1 cellular context compared by ENCODE assay signal in the genomic region with DNA sequence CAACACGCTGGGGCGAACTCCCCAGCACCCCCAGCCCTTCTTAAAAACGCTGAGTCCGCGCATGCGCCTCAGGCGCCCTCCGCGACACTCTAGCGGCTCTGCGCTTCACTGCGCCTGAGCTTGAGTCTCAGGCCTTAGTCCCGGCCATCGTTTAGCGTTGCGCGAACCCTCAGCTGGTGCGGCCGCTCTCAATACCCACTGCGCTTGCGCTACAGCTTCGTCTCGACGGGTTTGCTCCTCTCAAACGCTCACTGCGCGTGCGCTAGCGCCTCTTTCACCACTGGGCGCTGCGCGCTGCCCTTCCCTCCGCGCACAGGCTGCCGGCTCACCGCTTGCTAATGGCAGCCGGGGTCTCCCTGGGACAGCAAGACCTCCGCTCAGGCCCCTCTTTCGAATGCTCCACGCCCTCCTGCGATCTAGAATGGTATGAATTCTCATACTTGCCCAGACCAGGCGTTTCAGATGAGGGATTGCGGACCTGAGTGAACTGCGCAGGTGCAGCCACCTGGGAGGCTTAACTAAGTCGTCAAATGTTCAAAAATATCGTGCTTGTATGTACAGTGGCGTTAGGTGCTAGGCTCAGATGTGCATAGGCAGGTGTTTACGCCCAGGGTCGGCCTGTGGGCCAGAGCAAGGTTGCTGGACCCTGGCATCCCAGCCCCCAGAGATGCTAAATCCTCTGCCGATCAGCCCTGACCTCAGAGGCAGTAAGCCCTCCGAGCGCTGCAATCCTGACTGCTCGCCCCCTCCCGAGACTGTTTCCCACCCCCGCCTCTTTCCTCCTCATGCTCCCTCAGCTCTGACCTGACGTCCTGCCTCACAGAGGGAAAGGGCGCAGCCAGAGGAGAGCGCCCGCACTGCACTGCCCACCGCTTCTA.
TF ChIP-seq lines count a peak whose summit lies in the region.

A gene with protein sequence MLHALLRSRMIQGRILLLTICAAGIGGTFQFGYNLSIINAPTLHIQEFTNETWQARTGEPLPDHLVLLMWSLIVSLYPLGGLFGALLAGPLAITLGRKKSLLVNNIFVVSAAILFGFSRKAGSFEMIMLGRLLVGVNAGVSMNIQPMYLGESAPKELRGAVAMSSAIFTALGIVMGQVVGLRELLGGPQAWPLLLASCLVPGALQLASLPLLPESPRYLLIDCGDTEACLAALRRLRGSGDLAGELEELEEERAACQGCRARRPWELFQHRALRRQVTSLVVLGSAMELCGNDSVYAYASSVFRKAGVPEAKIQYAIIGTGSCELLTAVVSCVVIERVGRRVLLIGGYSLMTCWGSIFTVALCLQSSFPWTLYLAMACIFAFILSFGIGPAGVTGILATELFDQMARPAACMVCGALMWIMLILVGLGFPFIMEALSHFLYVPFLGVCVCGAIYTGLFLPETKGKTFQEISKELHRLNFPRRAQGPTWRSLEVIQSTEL (plus strand): TSS at position 270 of the 878 bp plus-strand sequence. CDS start 125 bp downstream, at position 395.

TF ChIP-seq in K562, 482 proteins besides CTCF, POLR2A, EP300 and RAD21 (continued from another document):
- TF ChIP-seq, protein P1, sequence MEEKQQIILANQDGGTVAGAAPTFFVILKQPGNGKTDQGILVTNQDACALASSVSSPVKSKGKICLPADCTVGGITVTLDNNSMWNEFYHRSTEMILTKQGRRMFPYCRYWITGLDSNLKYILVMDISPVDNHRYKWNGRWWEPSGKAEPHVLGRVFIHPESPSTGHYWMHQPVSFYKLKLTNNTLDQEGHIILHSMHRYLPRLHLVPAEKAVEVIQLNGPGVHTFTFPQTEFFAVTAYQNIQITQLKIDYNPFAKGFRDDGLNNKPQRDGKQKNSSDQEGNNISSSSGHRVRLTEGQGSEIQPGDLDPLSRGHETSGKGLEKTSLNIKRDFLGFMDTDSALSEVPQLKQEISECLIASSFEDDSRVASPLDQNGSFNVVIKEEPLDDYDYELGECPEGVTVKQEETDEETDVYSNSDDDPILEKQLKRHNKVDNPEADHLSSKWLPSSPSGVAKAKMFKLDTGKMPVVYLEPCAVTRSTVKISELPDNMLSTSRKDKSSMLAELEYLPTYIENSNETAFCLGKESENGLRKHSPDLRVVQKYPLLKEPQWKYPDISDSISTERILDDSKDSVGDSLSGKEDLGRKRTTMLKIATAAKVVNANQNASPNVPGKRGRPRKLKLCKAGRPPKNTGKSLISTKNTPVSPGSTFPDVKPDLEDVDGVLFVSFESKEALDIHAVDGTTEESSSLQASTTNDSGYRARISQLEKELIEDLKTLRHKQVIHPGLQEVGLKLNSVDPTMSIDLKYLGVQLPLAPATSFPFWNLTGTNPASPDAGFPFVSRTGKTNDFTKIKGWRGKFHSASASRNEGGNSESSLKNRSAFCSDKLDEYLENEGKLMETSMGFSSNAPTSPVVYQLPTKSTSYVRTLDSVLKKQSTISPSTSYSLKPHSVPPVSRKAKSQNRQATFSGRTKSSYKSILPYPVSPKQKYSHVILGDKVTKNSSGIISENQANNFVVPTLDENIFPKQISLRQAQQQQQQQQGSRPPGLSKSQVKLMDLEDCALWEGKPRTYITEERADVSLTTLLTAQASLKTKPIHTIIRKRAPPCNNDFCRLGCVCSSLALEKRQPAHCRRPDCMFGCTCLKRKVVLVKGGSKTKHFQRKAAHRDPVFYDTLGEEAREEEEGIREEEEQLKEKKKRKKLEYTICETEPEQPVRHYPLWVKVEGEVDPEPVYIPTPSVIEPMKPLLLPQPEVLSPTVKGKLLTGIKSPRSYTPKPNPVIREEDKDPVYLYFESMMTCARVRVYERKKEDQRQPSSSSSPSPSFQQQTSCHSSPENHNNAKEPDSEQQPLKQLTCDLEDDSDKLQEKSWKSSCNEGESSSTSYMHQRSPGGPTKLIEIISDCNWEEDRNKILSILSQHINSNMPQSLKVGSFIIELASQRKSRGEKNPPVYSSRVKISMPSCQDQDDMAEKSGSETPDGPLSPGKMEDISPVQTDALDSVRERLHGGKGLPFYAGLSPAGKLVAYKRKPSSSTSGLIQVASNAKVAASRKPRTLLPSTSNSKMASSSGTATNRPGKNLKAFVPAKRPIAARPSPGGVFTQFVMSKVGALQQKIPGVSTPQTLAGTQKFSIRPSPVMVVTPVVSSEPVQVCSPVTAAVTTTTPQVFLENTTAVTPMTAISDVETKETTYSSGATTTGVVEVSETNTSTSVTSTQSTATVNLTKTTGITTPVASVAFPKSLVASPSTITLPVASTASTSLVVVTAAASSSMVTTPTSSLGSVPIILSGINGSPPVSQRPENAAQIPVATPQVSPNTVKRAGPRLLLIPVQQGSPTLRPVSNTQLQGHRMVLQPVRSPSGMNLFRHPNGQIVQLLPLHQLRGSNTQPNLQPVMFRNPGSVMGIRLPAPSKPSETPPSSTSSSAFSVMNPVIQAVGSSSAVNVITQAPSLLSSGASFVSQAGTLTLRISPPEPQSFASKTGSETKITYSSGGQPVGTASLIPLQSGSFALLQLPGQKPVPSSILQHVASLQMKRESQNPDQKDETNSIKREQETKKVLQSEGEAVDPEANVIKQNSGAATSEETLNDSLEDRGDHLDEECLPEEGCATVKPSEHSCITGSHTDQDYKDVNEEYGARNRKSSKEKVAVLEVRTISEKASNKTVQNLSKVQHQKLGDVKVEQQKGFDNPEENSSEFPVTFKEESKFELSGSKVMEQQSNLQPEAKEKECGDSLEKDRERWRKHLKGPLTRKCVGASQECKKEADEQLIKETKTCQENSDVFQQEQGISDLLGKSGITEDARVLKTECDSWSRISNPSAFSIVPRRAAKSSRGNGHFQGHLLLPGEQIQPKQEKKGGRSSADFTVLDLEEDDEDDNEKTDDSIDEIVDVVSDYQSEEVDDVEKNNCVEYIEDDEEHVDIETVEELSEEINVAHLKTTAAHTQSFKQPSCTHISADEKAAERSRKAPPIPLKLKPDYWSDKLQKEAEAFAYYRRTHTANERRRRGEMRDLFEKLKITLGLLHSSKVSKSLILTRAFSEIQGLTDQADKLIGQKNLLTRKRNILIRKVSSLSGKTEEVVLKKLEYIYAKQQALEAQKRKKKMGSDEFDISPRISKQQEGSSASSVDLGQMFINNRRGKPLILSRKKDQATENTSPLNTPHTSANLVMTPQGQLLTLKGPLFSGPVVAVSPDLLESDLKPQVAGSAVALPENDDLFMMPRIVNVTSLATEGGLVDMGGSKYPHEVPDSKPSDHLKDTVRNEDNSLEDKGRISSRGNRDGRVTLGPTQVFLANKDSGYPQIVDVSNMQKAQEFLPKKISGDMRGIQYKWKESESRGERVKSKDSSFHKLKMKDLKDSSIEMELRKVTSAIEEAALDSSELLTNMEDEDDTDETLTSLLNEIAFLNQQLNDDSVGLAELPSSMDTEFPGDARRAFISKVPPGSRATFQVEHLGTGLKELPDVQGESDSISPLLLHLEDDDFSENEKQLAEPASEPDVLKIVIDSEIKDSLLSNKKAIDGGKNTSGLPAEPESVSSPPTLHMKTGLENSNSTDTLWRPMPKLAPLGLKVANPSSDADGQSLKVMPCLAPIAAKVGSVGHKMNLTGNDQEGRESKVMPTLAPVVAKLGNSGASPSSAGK (IDR thresholded peaks at IDR 0.05) = peak; percentile 38; the same call in 1 of the 2 replicates
- TF ChIP-seq POLR2G (IDR thresholded peaks at IDR 0.05; ENCODE audit: low read depth, low read length) (peak; percentile 86), HNRNPLL (IDR thresholded peaks at IDR 0.05; ENCODE audit: low read depth, low read length, poor library complexity, severe bottlenecking) (peak; percentile 85), ZC3H4 (CRISPR knock-in tag; IDR thresholded peaks at IDR 0.05; ENCODE audit: borderline replicate concordance) (no peak), CXXC5 (CRISPR knock-in tag; IDR thresholded peaks at IDR 0.05) (peak; percentile 63; the same call in 1 of the 2 replicates), NRF1 (conservative IDR thresholded peaks at IDR 0.05 in 1 of 2, IDR thresholded peaks at IDR 0.05 in 1 of 2) (peak; percentile 99), HDAC8 (tag; IDR thresholded peaks at IDR 0.05) (no peak), ZNF316 (IDR thresholded peaks at IDR 0.05) (peak; percentile 81), SMARCC2 (IDR thresholded peaks at IDR 0.05; ENCODE audit: low read depth) (peak; percentile 18; the same call in 1 of the 2 replicates), L3MBTL2 (IDR thresholded peaks at IDR 0.05) (peak; percentile 61), TCF7L2 (IDR thresholded peaks at IDR 0.05; ENCODE audit: low read depth, low read length) (no peak), SMARCE1 (IDR thresholded peaks at IDR 0.05) (0 out of 2 replicates have a peak, but pooled peaks have one; percentile 22), KAT7 (CRISPR knock-in tag; IDR thresholded peaks at IDR 0.05; ENCODE audit: borderline replicate concordance) (0 out of 2 replicates have a peak, but pooled peaks have one; percentile 63), EGR1 (conservative IDR thresholded peaks at IDR 0.05) (peak; percentile 40; the same call in 1 of the 2 replicates), PHB2 (IDR thresholded peaks at IDR 0.05; ENCODE audit: low read depth) (no peak), SUPT5H (IDR thresholded peaks at IDR 0.05) (peak; percentile 73)
- TF ChIP-seq, protein P2, sequence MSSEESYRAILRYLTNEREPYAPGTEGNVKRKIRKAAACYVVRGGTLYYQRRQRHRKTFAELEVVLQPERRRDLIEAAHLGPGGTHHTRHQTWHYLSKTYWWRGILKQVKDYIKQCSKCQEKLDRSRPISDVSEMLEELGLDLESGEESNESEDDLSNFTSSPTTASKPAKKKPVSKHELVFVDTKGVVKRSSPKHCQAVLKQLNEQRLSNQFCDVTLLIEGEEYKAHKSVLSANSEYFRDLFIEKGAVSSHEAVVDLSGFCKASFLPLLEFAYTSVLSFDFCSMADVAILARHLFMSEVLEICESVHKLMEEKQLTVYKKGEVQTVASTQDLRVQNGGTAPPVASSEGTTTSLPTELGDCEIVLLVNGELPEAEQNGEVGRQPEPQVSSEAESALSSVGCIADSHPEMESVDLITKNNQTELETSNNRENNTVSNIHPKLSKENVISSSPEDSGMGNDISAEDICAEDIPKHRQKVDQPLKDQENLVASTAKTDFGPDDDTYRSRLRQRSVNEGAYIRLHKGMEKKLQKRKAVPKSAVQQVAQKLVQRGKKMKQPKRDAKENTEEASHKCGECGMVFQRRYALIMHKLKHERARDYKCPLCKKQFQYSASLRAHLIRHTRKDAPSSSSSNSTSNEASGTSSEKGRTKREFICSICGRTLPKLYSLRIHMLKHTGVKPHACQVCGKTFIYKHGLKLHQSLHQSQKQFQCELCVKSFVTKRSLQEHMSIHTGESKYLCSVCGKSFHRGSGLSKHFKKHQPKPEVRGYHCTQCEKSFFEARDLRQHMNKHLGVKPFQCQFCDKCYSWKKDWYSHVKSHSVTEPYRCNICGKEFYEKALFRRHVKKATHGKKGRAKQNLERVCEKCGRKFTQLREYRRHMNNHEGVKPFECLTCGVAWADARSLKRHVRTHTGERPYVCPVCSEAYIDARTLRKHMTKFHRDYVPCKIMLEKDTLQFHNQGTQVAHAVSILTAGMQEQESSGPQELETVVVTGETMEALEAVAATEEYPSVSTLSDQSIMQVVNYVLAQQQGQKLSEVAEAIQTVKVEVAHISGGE (CRISPR knock-in tag; IDR thresholded peaks at IDR 0.05) = peak in 1 of 3 experiments; percentile 20; a peak in 1 of 6 replicates
- TF ChIP-seq, protein P3, sequence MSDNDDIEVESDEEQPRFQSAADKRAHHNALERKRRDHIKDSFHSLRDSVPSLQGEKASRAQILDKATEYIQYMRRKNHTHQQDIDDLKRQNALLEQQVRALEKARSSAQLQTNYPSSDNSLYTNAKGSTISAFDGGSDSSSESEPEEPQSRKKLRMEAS (CRISPR knock-in tag; IDR thresholded peaks at IDR 0.05) = 0 out of 2 replicates have a peak, but pooled peaks have one; percentile 38
- TF ChIP-seq, protein P4, sequence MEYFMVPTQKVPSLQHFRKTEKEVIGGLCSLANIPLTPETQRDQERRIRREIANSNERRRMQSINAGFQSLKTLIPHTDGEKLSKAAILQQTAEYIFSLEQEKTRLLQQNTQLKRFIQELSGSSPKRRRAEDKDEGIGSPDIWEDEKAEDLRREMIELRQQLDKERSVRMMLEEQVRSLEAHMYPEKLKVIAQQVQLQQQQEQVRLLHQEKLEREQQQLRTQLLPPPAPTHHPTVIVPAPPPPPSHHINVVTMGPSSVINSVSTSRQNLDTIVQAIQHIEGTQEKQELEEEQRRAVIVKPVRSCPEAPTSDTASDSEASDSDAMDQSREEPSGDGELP (CRISPR knock-in tag; IDR thresholded peaks at IDR 0.05; ENCODE audit: borderline replicate concordance) = peak; percentile 98
- TF ChIP-seq, protein P5, sequence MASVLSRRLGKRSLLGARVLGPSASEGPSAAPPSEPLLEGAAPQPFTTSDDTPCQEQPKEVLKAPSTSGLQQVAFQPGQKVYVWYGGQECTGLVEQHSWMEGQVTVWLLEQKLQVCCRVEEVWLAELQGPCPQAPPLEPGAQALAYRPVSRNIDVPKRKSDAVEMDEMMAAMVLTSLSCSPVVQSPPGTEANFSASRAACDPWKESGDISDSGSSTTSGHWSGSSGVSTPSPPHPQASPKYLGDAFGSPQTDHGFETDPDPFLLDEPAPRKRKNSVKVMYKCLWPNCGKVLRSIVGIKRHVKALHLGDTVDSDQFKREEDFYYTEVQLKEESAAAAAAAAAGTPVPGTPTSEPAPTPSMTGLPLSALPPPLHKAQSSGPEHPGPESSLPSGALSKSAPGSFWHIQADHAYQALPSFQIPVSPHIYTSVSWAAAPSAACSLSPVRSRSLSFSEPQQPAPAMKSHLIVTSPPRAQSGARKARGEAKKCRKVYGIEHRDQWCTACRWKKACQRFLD (CRISPR knock-in tag; IDR thresholded peaks at IDR 0.05) = no peak
